In genomic region chr6:9851541-9852380, GRCh38 we compare ENCODE assay signal across 14 cellular contexts.
DNase-seq lines count a peak whose midpoint lies in the region; ATAC-seq, FAIRE-seq and TF ChIP-seq lines count a peak whose summit lies in the region.
"Had no signal": no experiment of that assay in that cellular context is flagged by ENCODE, and none has a peak within 500 bp of the region (broad histone marks: within the 10 kb centered on the region; RNA-seq: fewer than 3 reads in every experiment).

No MANE protein-coding gene starts in this region.

- TF ChIP-seq CTCF in C4-2B (conservative IDR thresholded peaks at IDR 0.05) (peak; percentile 58), HEK293 (tag by site-specific recombination; IDR thresholded peaks at IDR 0.05) (no peak)

- FAIRE-seq in frontal cortex (lab: Jason Lieb, UNC), result no peak
- FAIRE-seq: endometrium, K562, small intestine had no signal

- no peak overlapping the region for H3K27ac ChIP-seq in C4-2B
- no peak overlapping the region for H3K27ac ChIP-seq in HEK293 (ENCODE audit: extremely low read depth, low read depth, low read length)
- no peak overlapping the region for H3K27ac ChIP-seq in SJCRH30
- H3K27ac ChIP-seq: Peyer's patch had no signal

- H3K36me3 ChIP-seq in HEK293 (ENCODE audit: control insufficient read depth in 2 of 2, insufficient read depth in 1 of 2, low read length in 2 of 2), result no peaks in the 10 kb centered on the region
- no peaks in the 10 kb centered on the region for H3K36me3 ChIP-seq in SJCRH30
- H3K36me3 ChIP-seq: Peyer's patch had no signal

- no peak for ATAC-seq in HG03439 (IDR thresholded peaks at IDR 0.05; ENCODE audit: unreplicated experiment)
- ATAC-seq: K562 had no signal

- H3K9me3 ChIP-seq in HEK293 (ENCODE audit: control insufficient read depth, insufficient read depth, low read depth, low read length), result peaks cover under 1% of the 10 kb centered on the region; the same call in 1 of the 2 replicates
- H3K9me3 ChIP-seq in SJCRH30 (replicated peaks), result no peaks in the 10 kb centered on the region

- DNase-seq in SJCRH30 (peak; percentile 24 to 32), iris pigment epithelial cell (ENCODE audit: low read depth) (peak; percentile 18), frontal cortex (ENCODE audit: low spot score in 2 of 2) (no peak), amniotic stem cell (lab: John Stamatoyannopoulos, UW) (no peak)
- no peak for DNase-seq in central memory CD4-positive, alpha-beta T cell
- DNase-seq: activated CD4-positive, alpha-beta T cell treated with anti-CD3 and anti-CD28 coated beads for 1 hour; DMS153; Peyer's patch; small intestine had no signal

- no peaks in the 10 kb centered on the region for H3K27me3 ChIP-seq in SJCRH30
- H3K27me3 ChIP-seq: Peyer's patch had no signal

- CTCF ChIA-PET in HEK293 (lab: Yijun Ruan, JAX), result interaction anchor here (1.0 to 1.1 kb wide), 2 partner anchors 312 to 601 kb away, joined by 3 to 4 read pairs; no protein-coding TSS in a partner anchor

- H3K4me3 ChIP-seq in HEK293 (ENCODE audit: low read depth, low read length) (no peak overlapping the region), SJCRH30 (no peak overlapping the region)
- H3K4me3 ChIP-seq: K562, Peyer's patch had no signal

- POLR2A ChIA-PET in HEK293 (lab: Yijun Ruan, JAX), result no interaction called here

- H3K4me1 ChIP-seq in HEK293 (ENCODE audit: control insufficient read depth, insufficient read depth, low read length) (no peaks in the 10 kb centered on the region), SJCRH30 (no peaks in the 10 kb centered on the region)
- H3K4me1 ChIP-seq: Peyer's patch had no signal

TF ChIP-seq in HEK293, 187 proteins besides CTCF, POLR2A, EP300 and RAD21:
- TF ChIP-seq GLIS2 (tag by site-specific recombination; IDR thresholded peaks at IDR 0.05) (no peak), TRIM28 (IDR thresholded peaks at IDR 0.05; ENCODE audit: borderline replicate concordance, low read length) (0 out of 2 replicates have a peak, but pooled peaks have one; percentile 6), KLF7 (tag by site-specific recombination; IDR thresholded peaks at IDR 0.05; ENCODE audit: borderline replicate concordance) (no peak)
TF ChIP-seq in HEK293: peak in this region for 1.

Comparison
In these comparisons a context has a peak if more than half of its experiments do, and no peak if none do; other contexts are left out.
1. DNase-seq: peak in SJCRH30 (2 of 2) and iris pigment epithelial cell (single experiment); none in frontal cortex (0 of 2), amniotic stem cell (single experiment) and central memory CD4-positive, alpha-beta T cell (single experiment).